ENCODE assay signal across 10 cellular contexts in genomic region chr17:82330322-82331239, GRCh38. TPM values are rescaled to one million over a fixed set of nuclear protein-coding genes. Genes with fewer than 3 reads are reported as not detected.
DNase-seq lines count a peak whose midpoint lies in the region; ATAC-seq and TF ChIP-seq lines count a peak whose summit lies in the region.
"Had no signal": no experiment of that assay in that cellular context is flagged by ENCODE, and none has a peak within 500 bp of the region (broad histone marks: within the 10 kb centered on the region; RNA-seq: fewer than 3 reads in every experiment).

No MANE protein-coding gene starts in this region.

- H3K4me1 Mint-ChIP-seq in CD4-positive, alpha-beta T cell (ENCODE audit: low read depth) = peaks cover 13% of the 10 kb centered on the region

- H3K27ac Mint-ChIP-seq in CD4-positive, alpha-beta T cell = no peak overlapping the region

- TF ChIP-seq POLR2A in vagina (IDR thresholded peaks at IDR 0.05) = no peak

- H3K4me1 ChIP-seq in RWPE2 (ENCODE audit: insufficient read depth, poor library complexity, severe bottlenecking) (peaks cover 35% of the 10 kb centered on the region), vagina (peaks cover 46% of the 10 kb centered on the region)

- intact Hi-C loops in CD4-positive, alpha-beta T cell (cut with DNase I, micrococcal nuclease) = no loop called here
- intact Hi-C loops in vagina (cut with DNase I) = no loop called here

- no peak for ATAC-seq in CD4-positive, alpha-beta T cell (ENCODE audit: poor library complexity)
- peak; percentile 54 for ATAC-seq in RWPE2 (ENCODE audit: low read depth)
- no peak for ATAC-seq in GM18520 (IDR thresholded peaks at IDR 0.05; ENCODE audit: unreplicated experiment)

- no peak overlapping the region for H3K4me3 ChIP-seq in RWPE2 (ENCODE audit: severe bottlenecking)
- no peak overlapping the region for H3K4me3 ChIP-seq in vagina

- H3K27ac ChIP-seq in CD4-positive, alpha-beta T cell (ENCODE audit: low read depth, low read length) = no peak overlapping the region
- peak overlapping the region; percentile 27 for H3K27ac ChIP-seq in RWPE2 (ENCODE audit: poor library complexity, severe bottlenecking)
- no peak overlapping the region for H3K27ac ChIP-seq in vagina

- no peak for DNase-seq in CD4-positive, alpha-beta T cell
- DNase-seq in NAMALWA (ENCODE audit: low spot score) (peak; percentile 84), RWPE2 (ENCODE audit: low spot score) (peak; percentile 88), left kidney (ENCODE audit: low read depth, low spot score) (peak; percentile 79), NOMO-1 treated with DMSO at 0.1 percent for 48 hours (lab: John Stamatoyannopoulos, UW; ENCODE audit: unreplicated experiment) (no peak), SKM-1 (lab: John Stamatoyannopoulos, UW; ENCODE audit: unreplicated experiment) (no peak), vagina (ENCODE audit: extremely low spot score in 2 of 2) (no peak)

- TF ChIP-seq CTCF in CD4-positive, alpha-beta T cell (IDR thresholded peaks at IDR 0.05) = no peak
- no peak for TF ChIP-seq CTCF in RWPE2 (IDR thresholded peaks at IDR 0.05; ENCODE audit: poor library complexity, severe bottlenecking)
- TF ChIP-seq CTCF in vagina (IDR thresholded peaks at IDR 0.05) = no peak

- peaks cover 4% of the 10 kb centered on the region for H3K27me3 Mint-ChIP-seq in CD4-positive, alpha-beta T cell

- H3K9me3 ChIP-seq in CD4-positive, alpha-beta T cell (ENCODE audit: control insufficient read depth, low read length) = no peaks in the 10 kb centered on the region
- no peaks in the 10 kb centered on the region for H3K9me3 ChIP-seq in RWPE2 (ENCODE audit: severe bottlenecking)
- no peaks in the 10 kb centered on the region for H3K9me3 ChIP-seq in vagina

- CTCF ChIA-PET in CD4-positive, alpha-beta T cell (lab: Charles Lee) = interaction anchor here (0.9 kb wide), 1 partner anchor 30 kb away, joined by 3 read pairs; no protein-coding TSS in a partner anchor

- POLR2A ChIA-PET in CD4-positive, alpha-beta T cell (lab: Charles Lee) = interaction anchor here (0.5 to 1.4 kb wide), 3 partner anchors 32 to 300 kb away, joined by 3 read pairs; no protein-coding TSS in a partner anchor

- no peaks in the 10 kb centered on the region for H3K27me3 ChIP-seq in CD4-positive, alpha-beta T cell (ENCODE audit: control insufficient read depth, insufficient read depth, low read length)
- H3K27me3 ChIP-seq in RWPE2 (ENCODE audit: insufficient read depth, poor library complexity, severe bottlenecking) (no peaks in the 10 kb centered on the region), vagina (no peaks in the 10 kb centered on the region)

- H3K36me3 ChIP-seq in RWPE2 (ENCODE audit: low read depth) = no peaks in the 10 kb centered on the region
- no peaks in the 10 kb centered on the region for H3K36me3 ChIP-seq in vagina

- no peaks in the 10 kb centered on the region for H3K9me3 Mint-ChIP-seq in CD4-positive, alpha-beta T cell
- H3K9me3 Mint-ChIP-seq: neural crest cell had no signal

- no peaks in the 10 kb centered on the region for H3K36me3 Mint-ChIP-seq in CD4-positive, alpha-beta T cell (ENCODE audit: low read depth)

- H3K4me3 Mint-ChIP-seq in CD4-positive, alpha-beta T cell = peak overlapping the region; percentile 20
- H3K4me3 Mint-ChIP-seq: neural crest cell had no signal

RNA-seq across cellular contexts. Expression of gene SECTM1, which starts 3.0 kb away (rescaled TPM):
- total RNA-seq in CD4-positive, alpha-beta T cell = 1 to 10 TPM; 2.1 to 3.1 TPM
- 37.1 TPM for total RNA-seq in vagina
- total RNA-seq: neural crest cell had no signal

RNA-seq across cellular contexts. Expression of gene CD7, which starts 13.2 kb away (rescaled TPM):
- total RNA-seq in CD4-positive, alpha-beta T cell = 100 to 1,000 TPM; 225 to 234 TPM
- 5.2 TPM for total RNA-seq in vagina
- total RNA-seq: neural crest cell had no signal

RNA-seq across cellular contexts. Expression of gene TEX19, which starts 28.5 kb away (rescaled TPM):
- total RNA-seq in CD4-positive, alpha-beta T cell = not detected
- not detected for total RNA-seq in vagina
- total RNA-seq: urinary bladder had no signal

RNA-seq across cellular contexts. Expression of gene UTS2R, which starts 41.0 kb away (rescaled TPM):
- total RNA-seq in CD4-positive, alpha-beta T cell = not detected
- not detected for total RNA-seq in vagina
- total RNA-seq: neural crest cell, urinary bladder had no signal

RNA-seq across cellular contexts. Expression of gene CSNK1D, which starts 57.1 kb away (rescaled TPM):
- total RNA-seq in CD4-positive, alpha-beta T cell = 100 to 1,000 TPM; 277 to 286 TPM
- total RNA-seq in vagina = 67.8 TPM

Comparison
In these comparisons a context has a peak if more than half of its experiments do, and no peak if none do; other contexts are left out.
1. DNase-seq: peak in NAMALWA (single experiment), RWPE2 (single experiment) and left kidney (single experiment); none in CD4-positive, alpha-beta T cell (0 of 10), NOMO-1 treated with DMSO at 0.1 percent for 48 hours (single experiment), SKM-1 (single experiment) and vagina (0 of 2).
2. RNA of gene CD7, which starts 13.2 kb away (total RNA-seq): 225 to 234 TPM in CD4-positive, alpha-beta T cell; 5.2 TPM in vagina (single experiment); every median in the first group is over 10 times any median in the second.